ENCODE assay signal across 8 cellular contexts in the genomic region with DNA sequence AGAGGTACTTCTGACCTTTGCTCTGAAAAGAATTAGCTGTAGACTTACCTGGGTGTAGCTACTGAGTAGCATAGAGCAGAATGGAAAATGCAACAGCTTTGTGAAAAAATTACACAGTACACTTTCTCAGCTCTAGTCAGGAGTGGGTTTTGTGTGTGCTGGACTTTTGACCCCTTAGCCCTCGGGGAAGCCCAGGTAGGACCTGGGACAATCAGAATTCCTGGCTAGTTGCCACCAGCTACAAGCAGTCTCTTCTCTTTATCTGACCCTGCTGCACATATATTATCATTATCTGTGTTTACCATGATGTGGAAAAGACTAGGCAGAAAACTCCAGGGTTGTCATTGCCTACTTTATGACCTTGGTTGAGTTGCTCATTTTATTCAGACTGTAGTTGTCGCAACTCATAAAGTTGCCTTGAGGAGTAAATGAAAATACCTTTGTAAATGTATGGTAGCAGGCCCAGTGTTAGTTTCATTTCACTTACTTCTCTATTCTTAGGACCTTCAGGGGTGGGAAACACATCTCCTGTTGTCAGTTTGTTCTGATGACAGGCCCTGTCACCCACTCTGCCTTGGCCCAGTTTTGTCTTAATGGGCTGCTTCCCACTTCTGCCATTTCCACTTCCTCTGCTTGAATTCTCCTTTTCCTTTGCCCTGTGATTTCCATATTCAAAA. TPM values are rescaled to one million over a fixed set of nuclear protein-coding genes. Genes with fewer than 3 reads are reported as not detected.
DNase-seq lines count a peak whose midpoint lies in the region; ATAC-seq and TF ChIP-seq lines count a peak whose summit lies in the region.

No MANE protein-coding gene starts in this region.

- no peak overlapping the region for H2AFZ ChIP-seq in DND-41 (ENCODE audit: low read depth, low read length)

- peaks cover 100% of the 10 kb centered on the region for H3K79me2 ChIP-seq in DND-41 (ENCODE audit: insufficient read depth, low read length)

- peaks cover 24% of the 10 kb centered on the region; the same call in 1 of the 2 replicates for H4K20me1 ChIP-seq in DND-41 (ENCODE audit: insufficient read depth, low read length)

- no peaks in the 10 kb centered on the region; the same call in 1 of the 2 replicates for H3K36me3 ChIP-seq in DND-41 (ENCODE audit: insufficient read depth, low read length)
- peaks cover 28% of the 10 kb centered on the region for H3K36me3 ChIP-seq in MG63

- peaks cover 75% of the 10 kb centered on the region for H3K4me1 ChIP-seq in DND-41 (ENCODE audit: insufficient read depth, low read length)
- peaks cover 11% of the 10 kb centered on the region for H3K4me1 ChIP-seq in right cardiac atrium (ENCODE audit: control insufficient read depth, insufficient read depth, low read length)

- H3K9ac ChIP-seq in DND-41 (ENCODE audit: low read depth, low read length), result no peak overlapping the region

- H3K4me2 ChIP-seq in DND-41 (ENCODE audit: insufficient read depth, low read length), result no peak overlapping the region

- no peak for DNase-seq in DND-41
- DNase-seq in NOMO-1 treated with dmso at 0.1 percent for 144 hours (lab: John Stamatoyannopoulos, UW; ENCODE audit: unreplicated experiment), result peak; percentile 66
- DNase-seq in right cardiac atrium, result peak in 2 of 3 donors; percentile 25 to 52
- no peak for DNase-seq in MG63
- no peak for DNase-seq in foreskin fibroblast
- DNase-seq in effector CD4-positive, alpha-beta T cell, result no peak

- no peaks in the 10 kb centered on the region for H3K27me3 ChIP-seq in DND-41 (ENCODE audit: insufficient read depth, low read length, poor library complexity)
- no peaks in the 10 kb centered on the region for H3K27me3 ChIP-seq in right cardiac atrium (ENCODE audit: control insufficient read depth, insufficient read depth)
- H3K27me3 ChIP-seq in MG63, result no peaks in the 10 kb centered on the region

- ATAC-seq in DND-41 (ENCODE audit: insufficient read depth, low read depth) (no peak), GM21423 (IDR thresholded peaks at IDR 0.05; ENCODE audit: unreplicated experiment) (peak; percentile 22), right cardiac atrium (no peak), GM19023 (IDR thresholded peaks at IDR 0.05; ENCODE audit: unreplicated experiment) (no peak)

- intact Hi-C loops in right cardiac atrium (cut with DNase I), result loop anchor here in 1 of 4 donors (10.0 kb wide), 1 partner anchor 103 kb away; no protein-coding TSS in a partner anchor

- peak overlapping the region; percentile 48 for H3K27ac ChIP-seq in DND-41 (ENCODE audit: low read length)
- H3K27ac ChIP-seq in right cardiac atrium (ENCODE audit: low read length), result peak overlapping the region; percentile 56

- H3K9me3 ChIP-seq in DND-41 (ENCODE audit: insufficient read depth, low read length, severe bottlenecking) (no peaks in the 10 kb centered on the region), right cardiac atrium (ENCODE audit: control insufficient read depth, low read length) (no peaks in the 10 kb centered on the region), MG63 (no peaks in the 10 kb centered on the region)

- no peak for TF ChIP-seq CTCF in DND-41 (IDR thresholded peaks at IDR 0.05; ENCODE audit: borderline replicate concordance, extremely low read depth, low read length, poor library complexity, severe bottlenecking)
- TF ChIP-seq CTCF in foreskin fibroblast (IDR thresholded peaks at IDR 0.05; ENCODE audit: low read depth, low read length), result no peak

- 64% methylated on average over 2 of the region's 2 CpGs for WGBS in right cardiac atrium

- H3K4me3 ChIP-seq in DND-41 (ENCODE audit: low read depth in 1 of 2, low read length in 2 of 2), result no peak overlapping the region
- no peak overlapping the region for H3K4me3 ChIP-seq in right cardiac atrium (ENCODE audit: low read length)
- no peak overlapping the region for H3K4me3 ChIP-seq in MG63
- no peak overlapping the region for H3K4me3 ChIP-seq in foreskin fibroblast (ENCODE audit: low read depth in 1 of 2, low read length in 2 of 2)

RNA-seq across cellular contexts. Expression of gene NEK7, which starts 5.4 kb away (rescaled TPM):
- total RNA-seq in right cardiac atrium, result 100 to 1,000 TPM; 168 to 276 (median 179) TPM
- polyA plus RNA-seq in right cardiac atrium, result 57.6 TPM
- 242 and 562 TPM in 2 replicates for total RNA-seq in MG63 (2014; rRNA removed; shearing (Covaris generic); ENCODE audit: low replicate concordance)

Comparison
In these comparisons a context has a peak if more than half of its experiments do, and no peak if none do; other contexts are left out.
1. DNase-seq: peak in NOMO-1 treated with dmso at 0.1 percent for 144 hours (single experiment) and right cardiac atrium (2 of 3); none in DND-41 (single experiment), MG63 (single experiment), foreskin fibroblast (0 of 2) and effector CD4-positive, alpha-beta T cell (single experiment).